1 cellular context compared by ENCODE assay signal in the genomic region with DNA sequence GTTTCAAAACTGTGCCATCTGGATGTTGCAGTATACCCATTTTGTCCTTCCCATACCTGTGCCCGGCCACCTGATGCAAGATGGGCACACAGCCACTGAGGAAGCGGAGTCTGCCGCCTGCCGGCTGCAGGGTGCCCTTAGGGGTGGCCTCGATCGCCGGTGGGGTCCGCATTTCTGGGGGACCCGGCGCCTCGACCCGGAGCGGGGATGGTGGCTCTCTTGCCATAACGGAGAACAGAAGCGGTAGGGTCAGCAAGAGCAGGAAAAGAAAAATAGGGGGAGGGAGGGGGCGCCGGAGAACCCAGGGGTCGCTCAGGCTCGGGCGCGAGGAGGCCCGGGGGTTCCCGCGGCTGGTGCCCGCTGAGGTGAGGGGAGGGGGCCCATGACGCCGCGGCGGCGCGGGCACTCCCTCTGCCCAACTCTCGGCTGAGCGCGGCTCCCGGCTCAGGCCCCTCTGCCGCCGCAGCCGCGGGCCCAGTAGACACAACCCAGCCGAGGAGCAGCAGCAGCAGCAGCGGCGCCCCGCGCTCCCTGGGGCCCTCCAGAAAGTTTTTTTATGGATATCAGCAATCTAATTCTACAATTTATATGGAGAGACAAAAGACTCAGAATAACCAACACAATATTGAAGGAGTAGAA.
TF ChIP-seq lines count a peak whose summit lies in the region.

No MANE protein-coding gene starts in this region.

TF ChIP-seq in WTC11, 78 proteins besides CTCF, POLR2A, EP300 and RAD21:
- TF ChIP-seq, protein P1, sequence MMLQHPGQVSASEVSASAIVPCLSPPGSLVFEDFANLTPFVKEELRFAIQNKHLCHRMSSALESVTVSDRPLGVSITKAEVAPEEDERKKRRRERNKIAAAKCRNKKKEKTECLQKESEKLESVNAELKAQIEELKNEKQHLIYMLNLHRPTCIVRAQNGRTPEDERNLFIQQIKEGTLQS (CRISPR knock-in tag; conservative IDR thresholded peaks at IDR 0.05), result no peak
- TF ChIP-seq PRRX2 (CRISPR knock-in tag; IDR thresholded peaks at IDR 0.05), result no peak
TF ChIP-seq in WTC11: peak in this region for 0.
